In genomic region chr14:36662543-36663403, GRCh38 we compare ENCODE assay signal across 1 cellular context.
A peak's percentile ranks its signal among the peaks of the same experiment; 100 is the strongest.
TF ChIP-seq lines count a peak whose summit lies in the region.

No MANE protein-coding gene starts in this region.

TF ChIP-seq in K562, 482 proteins besides CTCF, POLR2A, EP300 and RAD21 (continued from another document):
- peak; percentile 5; the same call in 1 of the 2 replicates for TF ChIP-seq MGA (IDR thresholded peaks at IDR 0.05)
